In genomic region chr12:67884596-67884995, GRCh38 we compare ENCODE assay signal across 1 cellular context.
TF ChIP-seq lines count a peak whose summit lies in the region.

No MANE protein-coding gene starts in this region.

TF ChIP-seq in SK-N-SH, 30 proteins besides CTCF, POLR2A, EP300 and RAD21 (continued from another document):
- TF ChIP-seq MAX (IDR thresholded peaks at IDR 0.05; ENCODE audit: low read depth), result no peak
TF ChIP-seq in SK-N-SH: peak in this region for 0.
